ENCODE assay signal across 1 cellular context in the genomic region with DNA sequence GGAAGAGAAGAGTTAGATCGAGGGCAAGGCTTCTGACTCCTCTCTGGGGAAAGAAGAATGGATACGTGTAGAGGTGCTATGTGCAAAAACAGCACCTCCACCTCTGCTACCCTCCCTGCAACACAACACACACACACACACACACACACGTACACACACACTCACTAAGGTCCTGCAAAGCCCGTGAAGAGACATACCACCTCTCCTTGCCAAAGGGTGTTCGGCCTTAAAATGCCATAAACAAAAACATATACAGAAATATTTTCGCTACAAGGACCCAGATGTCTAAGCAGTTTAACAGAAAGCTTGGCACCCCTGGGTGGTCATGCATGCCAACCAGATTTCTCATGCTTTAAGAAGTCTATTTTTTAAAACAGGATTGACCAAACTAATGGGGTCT.
TF ChIP-seq lines count a peak whose summit lies in the region.

No MANE protein-coding gene starts in this region.

TF ChIP-seq in GM12878, 131 proteins besides CTCF, POLR2A, EP300 and RAD21 (continued from another document):
- TF ChIP-seq CHD4 (IDR thresholded peaks at IDR 0.05) (no peak), ESRRA (IDR thresholded peaks at IDR 0.05; ENCODE audit: low read length) (no peak), NFXL1 (IDR thresholded peaks at IDR 0.05; ENCODE audit: borderline replicate concordance) (no peak), STAT3 (IDR thresholded peaks at IDR 0.05; ENCODE audit: low read depth, low read length) (no peak), ZNF24 (IDR thresholded peaks at IDR 0.05) (no peak), GABPA (IDR thresholded peaks at IDR 0.05; ENCODE audit: low read depth) (no peak)
